ENCODE assay signal across 9 cellular contexts in the genomic region with DNA sequence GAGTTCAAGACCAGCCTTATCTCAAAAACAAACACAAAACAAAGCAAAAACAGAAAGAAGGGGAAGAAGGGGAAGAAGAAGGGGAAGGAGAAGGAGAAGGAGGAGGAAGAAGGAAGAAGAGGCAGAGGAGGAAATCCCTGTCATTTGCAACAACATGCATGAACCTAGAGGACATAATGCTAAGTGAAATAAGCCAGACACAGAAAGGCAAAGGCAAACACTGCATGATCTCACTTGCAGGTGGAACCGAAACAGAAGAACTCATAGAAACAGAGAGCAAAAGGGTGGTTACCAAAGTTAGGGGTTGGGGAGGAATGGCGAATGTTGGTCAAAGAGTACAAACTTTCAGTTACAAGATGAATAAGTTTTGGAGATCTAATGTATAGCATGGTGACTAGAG.
DNase-seq lines count a peak whose midpoint lies in the region; ATAC-seq lines count a peak whose summit lies in the region.
"Had no signal": no experiment of that assay in that cellular context is flagged by ENCODE, and none has a peak within 500 bp of the region (broad histone marks: within the 10 kb centered on the region; RNA-seq: fewer than 3 reads in every experiment).

No MANE protein-coding gene starts in this region.

- no peaks in the 10 kb centered on the region for H3K27me3 ChIP-seq in Karpas-422 (ENCODE audit: low read length)

- no peaks in the 10 kb centered on the region for H3K79me2 ChIP-seq in Karpas-422 (ENCODE audit: low read length)

- H3K9me2 ChIP-seq in Karpas-422 (replicated peaks; ENCODE audit: insufficient read depth, low read length), result no peaks in the 10 kb centered on the region

- H3K9me3 Mint-ChIP-seq in activated naive CD4-positive, alpha-beta T cell treated with anti-CD3 and anti-CD28 coated beads, Interleukin-2, amount 50 U/mL, for 72 hours, result no peaks in the 10 kb centered on the region
- H3K9me3 Mint-ChIP-seq in stimulated activated naive CD8-positive, alpha-beta T cell treated with anti-CD3 and anti-CD28 coated beads, Interleukin-15, Interleukin-2, amounts not matched to agents 100 ng/mL and 50 ng/mL, for 24 hours, result no peaks in the 10 kb centered on the region

- peaks cover 89% of the 10 kb centered on the region for H3K4me1 Mint-ChIP-seq in stimulated activated naive CD8-positive, alpha-beta T cell treated with anti-CD3 and anti-CD28 coated beads, Interleukin-15, Interleukin-2, amounts not matched to agents 100 ng/mL and 50 ng/mL, for 24 hours (ENCODE audit: low read depth)

- H3K4me3 Mint-ChIP-seq in stimulated activated naive CD8-positive, alpha-beta T cell treated with anti-CD3 and anti-CD28 coated beads, Interleukin-15, Interleukin-2, amounts not matched to agents 100 ng/mL and 50 ng/mL, for 24 hours, result no peak overlapping the region

- H3K4me2 ChIP-seq in Karpas-422 (ENCODE audit: low read depth, low read length, poor library complexity, severe bottlenecking), result peak overlapping the region; percentile 4

- H3K9me3 ChIP-seq in Karpas-422 (ENCODE audit: low read length), result no peaks in the 10 kb centered on the region

- no peak overlapping the region for H3K4me3 ChIP-seq in Karpas-422 (ENCODE audit: low read length)

- H3K27ac ChIP-seq in Karpas-422 (ENCODE audit: low read length), result no peak overlapping the region

- H3K27ac Mint-ChIP-seq in activated naive CD4-positive, alpha-beta T cell treated with anti-CD3 and anti-CD28 coated beads, Interleukin-2, amount 50 U/mL, for 72 hours, result no peak overlapping the region
- peak overlapping the region; percentile 88 for H3K27ac Mint-ChIP-seq in stimulated activated naive CD8-positive, alpha-beta T cell treated with anti-CD3 and anti-CD28 coated beads, Interleukin-15, Interleukin-2, amounts not matched to agents 100 ng/mL and 50 ng/mL, for 24 hours

- H3K36me3 Mint-ChIP-seq in activated naive CD4-positive, alpha-beta T cell treated with anti-CD3 and anti-CD28 coated beads, Interleukin-2, amount 50 U/mL, for 72 hours, result no peaks in the 10 kb centered on the region
- H3K36me3 Mint-ChIP-seq in stimulated activated naive CD8-positive, alpha-beta T cell treated with anti-CD3 and anti-CD28 coated beads, Interleukin-15, Interleukin-2, amounts not matched to agents 100 ng/mL and 50 ng/mL, for 24 hours (ENCODE audit: low read depth), result no peaks in the 10 kb centered on the region

- H3K27me3 Mint-ChIP-seq in stimulated activated naive CD8-positive, alpha-beta T cell treated with anti-CD3 and anti-CD28 coated beads, Interleukin-15, Interleukin-2, amounts not matched to agents 100 ng/mL and 50 ng/mL, for 24 hours, result no peaks in the 10 kb centered on the region

- H3K9ac ChIP-seq in Karpas-422 (ENCODE audit: low read length), result no peak overlapping the region

- H3K36me3 ChIP-seq in Karpas-422 (ENCODE audit: insufficient read depth, low read length), result no peaks in the 10 kb centered on the region

- no peak overlapping the region for H2AFZ ChIP-seq in Karpas-422 (ENCODE audit: low read length)

- DNase-seq in activated naive CD4-positive, alpha-beta T cell treated with anti-CD3 and anti-CD28 coated beads, Interleukin-2, amount 50 U/mL, for 72 hours (ENCODE audit: low spot score in 2 of 2), result peak in 1 of 2 donors; percentile 37
- DNase-seq in activated naive CD4-positive, alpha-beta T cell (lab: John Stamatoyannopoulos, UW), result no peak
- DNase-seq in Karpas-422, result no peak
- DNase-seq in kidney glomerular epithelial cell (lab: John Stamatoyannopoulos, UW), result no peak
- DNase-seq in G401 (ENCODE audit: low spot score), result no peak
- DNase-seq in NCI-H1436 (lab: John Stamatoyannopoulos, UW), result no peak
- DNase-seq: left ventricle myocardium superior had no signal

- peaks cover 59% of the 10 kb centered on the region for H3K4me1 ChIP-seq in Karpas-422 (ENCODE audit: low read length)

- in situ Hi-C loops in G401 (cut with HindIII; ENCODE audit: low sequenced_read_pairs), result no loop called here

- peak; percentile 74 to 81 for ATAC-seq in activated naive CD4-positive, alpha-beta T cell treated with anti-CD3 and anti-CD28 coated beads, Interleukin-2, amount 50 U/mL, for 72 hours
- ATAC-seq in HG02588 (IDR thresholded peaks at IDR 0.05; ENCODE audit: unreplicated experiment), result peak; percentile 49
- ATAC-seq: left ventricle myocardium superior had no signal

- no peaks in the 10 kb centered on the region for H4K20me1 ChIP-seq in Karpas-422 (ENCODE audit: insufficient read depth, low read depth, low read length)
